In the genomic region with DNA sequence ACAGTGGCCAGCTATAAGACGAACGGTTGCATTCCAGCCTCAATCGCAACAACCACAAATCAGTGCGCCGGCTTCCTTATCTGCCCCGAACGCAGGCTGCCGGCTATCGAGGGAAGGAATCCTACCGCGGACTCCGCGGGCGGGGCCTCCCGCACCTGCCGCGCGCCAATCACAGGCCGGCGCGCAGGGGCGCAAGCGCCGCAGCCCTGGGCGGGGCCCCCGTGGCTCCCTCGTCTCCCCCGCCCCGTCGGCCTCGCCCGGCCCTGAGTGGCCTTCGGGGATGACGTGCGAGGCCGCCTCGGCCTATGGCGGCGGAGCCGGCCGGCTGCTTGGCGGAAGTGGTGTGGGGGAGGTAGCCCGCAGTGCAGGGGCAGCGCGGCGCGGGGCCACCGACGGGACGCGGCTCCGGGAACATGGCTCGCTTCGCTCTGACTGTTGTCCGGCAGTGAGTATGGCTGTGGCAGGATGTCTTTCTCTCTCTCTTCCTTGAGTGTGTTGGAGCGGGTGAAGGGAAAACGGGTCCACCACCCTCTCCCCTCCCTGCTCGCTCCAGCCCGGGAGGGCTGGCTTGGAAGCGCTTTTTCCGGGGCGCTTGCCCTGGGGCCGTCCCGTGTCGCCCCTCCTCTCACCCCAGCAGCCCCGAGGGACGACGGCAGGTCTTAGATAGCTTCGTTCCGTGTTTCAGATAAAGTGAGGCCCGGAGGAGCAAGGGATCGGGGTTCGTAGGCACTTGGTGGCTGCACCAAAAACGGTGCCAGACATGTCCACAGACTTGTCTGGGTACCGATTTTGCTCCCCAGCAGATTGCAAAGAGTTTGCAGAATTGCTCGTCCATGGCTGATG, we compare ENCODE assay signal across 8 cellular contexts. TPM values are rescaled to one million over a fixed set of nuclear protein-coding genes. Genes with fewer than 3 reads are reported as not detected.
A peak's percentile ranks its signal among the peaks of the same experiment; 100 is the strongest.
DNase-seq lines count a peak whose midpoint lies in the region; ATAC-seq and TF ChIP-seq lines count a peak whose summit lies in the region.

A gene with protein sequence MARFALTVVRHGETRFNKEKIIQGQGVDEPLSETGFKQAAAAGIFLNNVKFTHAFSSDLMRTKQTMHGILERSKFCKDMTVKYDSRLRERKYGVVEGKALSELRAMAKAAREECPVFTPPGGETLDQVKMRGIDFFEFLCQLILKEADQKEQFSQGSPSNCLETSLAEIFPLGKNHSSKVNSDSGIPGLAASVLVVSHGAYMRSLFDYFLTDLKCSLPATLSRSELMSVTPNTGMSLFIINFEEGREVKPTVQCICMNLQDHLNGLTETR (plus strand): TSS at position 355 of the 843 bp plus-strand sequence. CDS start 59 bp downstream, at position 414.

- TF ChIP-seq POLR2A in Raji (IDR thresholded peaks at IDR 0.05; ENCODE audit: insufficient read depth, low read depth, low read length), result peak; percentile 99

- H3K9me3 Mint-ChIP-seq in natural killer cell treated with Interleukin-12 subunit alpha and Interleukin-12 subunit beta and Interleukin-15 and Interleukin-18, amount 100 ng/mL, for 72 hours, result no peaks in the 10 kb centered on the region

- H3K27ac Mint-ChIP-seq in natural killer cell treated with Interleukin-12 subunit alpha and Interleukin-12 subunit beta and Interleukin-15 and Interleukin-18, amount 100 ng/mL, for 72 hours, result peak within 1 kb of the TSS; percentile 90 to 96

- H3K79me2 ChIP-seq in Loucy (ENCODE audit: insufficient read depth, low read length), result peaks cover 35% of the 10 kb centered on the region

- peaks cover 23% of the 10 kb centered on the region for H3K4me1 ChIP-seq in Loucy (ENCODE audit: insufficient read depth, low read length, poor library complexity, severe bottlenecking)

- no peaks in the 10 kb centered on the region for H3K36me3 Mint-ChIP-seq in natural killer cell treated with Interleukin-12 subunit alpha and Interleukin-12 subunit beta and Interleukin-15 and Interleukin-18, amount 100 ng/mL, for 72 hours

- peak; percentile 100 for ATAC-seq in natural killer cell treated with Interleukin-12 subunit alpha and Interleukin-12 subunit beta and Interleukin-15 and Interleukin-18, amount 100 ng/mL, for 72 hours

- H3K9ac ChIP-seq in Loucy (ENCODE audit: low read depth, low read length, poor library complexity, severe bottlenecking), result peak within 1 kb of the TSS; percentile 98

- no peaks in the 10 kb centered on the region for H3K27me3 Mint-ChIP-seq in natural killer cell treated with Interleukin-12 subunit alpha and Interleukin-12 subunit beta and Interleukin-15 and Interleukin-18, amount 100 ng/mL, for 72 hours

- H3K36me3 ChIP-seq in H7 (replicated peaks; ENCODE audit: control insufficient read depth, insufficient read depth, low read length) (no peaks in the 10 kb centered on the region), Loucy (ENCODE audit: insufficient read depth, low read length) (no peaks in the 10 kb centered on the region)

- H3K4me3 ChIP-seq in H7 (ENCODE audit: insufficient read depth, low read depth, low read length) (peak within 1 kb of the TSS; percentile 57), Loucy (ENCODE audit: low read length, poor library complexity, severe bottlenecking) (peak within 1 kb of the TSS; percentile 94), fibroblast of pulmonary artery (replicated peaks; ENCODE audit: low read depth, low read length) (peak within 1 kb of the TSS; percentile 96)

- H2AFZ ChIP-seq in Loucy (ENCODE audit: low read length), result peak within 1 kb of the TSS; percentile 91

- H3K9me3 ChIP-seq in Loucy (ENCODE audit: insufficient read depth, low read depth, low read length), result no peaks in the 10 kb centered on the region

- H3K27me3 ChIP-seq in H7 (ENCODE audit: control insufficient read depth, insufficient read depth, low read length) (no peaks in the 10 kb centered on the region; the same call in 1 of the 2 replicates), Loucy (ENCODE audit: insufficient read depth, low read length, poor library complexity, severe bottlenecking) (no peaks in the 10 kb centered on the region)

- H3K4me3 Mint-ChIP-seq in natural killer cell treated with Interleukin-12 subunit alpha and Interleukin-12 subunit beta and Interleukin-15 and Interleukin-18, amount 100 ng/mL, for 72 hours, result peak within 1 kb of the TSS; percentile 94

- H3K4me1 Mint-ChIP-seq in natural killer cell treated with Interleukin-12 subunit alpha and Interleukin-12 subunit beta and Interleukin-15 and Interleukin-18, amount 100 ng/mL, for 72 hours (ENCODE audit: low read depth in 2 of 2), result peaks cover 30 to 40% of the 10 kb centered on the region in 2 donors

- H4K20me1 ChIP-seq in Loucy (ENCODE audit: insufficient read depth, low read length, poor library complexity, severe bottlenecking), result no peaks in the 10 kb centered on the region

- DNase-seq in ELF-1 (ENCODE audit: low read depth, low spot score) (peak; percentile 98), H7 (peak; percentile 99), fibroblast of pulmonary artery (ENCODE audit: low read depth) (peak; percentile 93)
- peak; percentile 89 for DNase-seq in activated T-helper 9 cell treated with anti-CD3 and anti-CD28 coated beads, Interleukin-2, amount 50 U/mL, for 16 hours (ENCODE audit: low read depth)
- peak; percentile 96 for DNase-seq in natural killer cell treated with Interleukin-12 subunit alpha and Interleukin-12 subunit beta and Interleukin-15 and Interleukin-18, amount 100 ng/mL, for 72 hours (ENCODE audit: low spot score)
- peak; percentile 91 for DNase-seq in stimulated activated naive CD4-positive, alpha-beta T cell treated with Interleukin-2 at 50 U/mL for 16 hours (lab: John Stamatoyannopoulos, UW)

- H3F3A ChIP-seq in Loucy (ENCODE audit: low read depth), result no peaks in the 10 kb centered on the region

- H3K9me2 ChIP-seq in Loucy (replicated peaks; ENCODE audit: low read depth, low read length), result no peaks in the 10 kb centered on the region

- peak within 1 kb of the TSS; percentile 76 for H3K4me2 ChIP-seq in Loucy (ENCODE audit: low read depth, low read length, poor library complexity, severe bottlenecking)

- TF ChIP-seq CTCF in Loucy (conservative IDR thresholded peaks at IDR 0.05; ENCODE audit: low read length) (no peak), fibroblast of pulmonary artery (IDR thresholded peaks at IDR 0.05; ENCODE audit: low read length, missing control alignments) (no peak)

RNA-seq across cellular contexts. Expression of the gene that starts here (rescaled TPM):
- 2.6 and 3.4 TPM in 2 replicates for total RNA-seq in H7 (2014; rRNA removed; shearing (Covaris generic))
- total RNA-seq in natural killer cell treated with Interleukin-12 subunit alpha and Interleukin-12 subunit beta and Interleukin-15 and Interleukin-18, amount 100 ng/mL, for 72 hours, result 10 to 100 TPM in 1 of 2 donors, 1 to 10 TPM in 1; 7.4 to 10.2 TPM

Comparison
In these comparisons a context has a peak if more than half of its experiments do, and no peak if none do; other contexts are left out.
1. Peak in every context shown above with its lines: DNase-seq, ATAC-seq and H3K4me3 ChIP-seq.